ENCODE assay signal across 8 cellular contexts in the genomic region with DNA sequence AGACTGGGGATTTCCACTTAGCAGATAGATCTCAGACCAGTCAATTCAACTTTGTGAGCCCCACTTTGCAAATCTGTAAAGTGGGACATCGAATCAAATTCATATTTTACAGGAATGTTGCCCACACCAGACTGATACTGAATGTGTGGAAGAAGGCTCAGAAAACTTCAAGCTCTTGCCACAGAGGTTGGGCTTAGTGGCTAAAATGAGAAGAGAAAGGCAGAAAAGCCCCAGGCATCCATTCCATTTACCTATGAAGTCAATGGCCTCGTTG. TPM values are rescaled to one million over a fixed set of nuclear protein-coding genes. Genes with fewer than 3 reads are reported as not detected.
DNase-seq lines count a peak whose midpoint lies in the region; ATAC-seq and TF ChIP-seq lines count a peak whose summit lies in the region.

No MANE protein-coding gene starts in this region.

- POLR2A ChIA-PET in activated CD4-positive, alpha-beta memory T cell treated with anti-CD3 and anti-CD28 coated beads, Interleukin-2, amount 10 ng/mL, durations not matched to agents 7 days and 5 days (lab: Charles Lee) = interaction anchor here (0.5 to 1.5 kb wide), 4 partner anchors 8 to 1684 kb away, joined by 3 to 5 read pairs (median 4); partner anchors contain the start of gene ATP6V0E1

- peaks cover 19% of the 10 kb centered on the region for H3K36me3 Mint-ChIP-seq in activated CD4-positive, alpha-beta memory T cell treated with anti-CD3 and anti-CD28 coated beads, Interleukin-2, amount 10 ng/mL, durations not matched to agents 7 days and 5 days (ENCODE audit: low read depth)

- no peak for DNase-seq in GM12864 (ENCODE audit: low read depth)
- no peak for DNase-seq in activated CD4-positive, alpha-beta memory T cell treated with anti-CD3 and anti-CD28 coated beads, Interleukin-2, amount 10 ng/mL, durations not matched to agents 7 days and 5 days
- DNase-seq in right cardiac atrium = no peak
- DNase-seq in skeletal muscle cell (ENCODE audit: low read depth) = no peak
- no peak for DNase-seq in omental fat pad (ENCODE audit: low spot score)
- DNase-seq in dedifferentiated amniotic fluid mesenchymal stem cell (ENCODE audit: extremely low spot score) = no peak
- no peak for DNase-seq in NCI-H748 treated with DMSO at 0.1 percent for 48 hours (lab: John Stamatoyannopoulos, UW)
- no peak for DNase-seq in DMS153 (lab: John Stamatoyannopoulos, UW)

- no peaks in the 10 kb centered on the region for H3K9me3 ChIP-seq in right cardiac atrium (ENCODE audit: control insufficient read depth, low read length)

- H3K9me3 Mint-ChIP-seq in activated CD4-positive, alpha-beta memory T cell treated with anti-CD3 and anti-CD28 coated beads, Interleukin-2, amount 10 ng/mL, durations not matched to agents 7 days and 5 days = no peaks in the 10 kb centered on the region

- peak overlapping the region; percentile 95 for H3K27ac ChIP-seq in right cardiac atrium (ENCODE audit: low read length)

- peak overlapping the region; percentile 91; the same call in 1 of the 2 replicates for H3K4me3 ChIP-seq in GM12864 (ENCODE audit: low read depth, low read length)
- H3K4me3 ChIP-seq in right cardiac atrium (ENCODE audit: low read length) = peak overlapping the region; percentile 79
- peak overlapping the region; percentile 79 for H3K4me3 ChIP-seq in skeletal muscle cell (ENCODE audit: low read depth, low read length)

- intact Hi-C loops in right cardiac atrium (cut with DNase I) = loop anchor here in 3 of 4 donors (2.0 to 5.0 kb wide), 4 partner anchors 52 to 163 kb away; no protein-coding TSS in a partner anchor

- WGBS in right cardiac atrium = 32% methylated on average over 2 of the region's 2 CpGs

- no peaks in the 10 kb centered on the region for H3K27me3 ChIP-seq in right cardiac atrium (ENCODE audit: control insufficient read depth, insufficient read depth)

- CTCF ChIA-PET in activated CD4-positive, alpha-beta memory T cell treated with anti-CD3 and anti-CD28 coated beads, Interleukin-2, amount 10 ng/mL, durations not matched to agents 7 days and 5 days (lab: Charles Lee) = interaction anchor here (1.2 kb wide), 1 partner anchor 8 kb away, joined by 4 read pairs; no protein-coding TSS in a partner anchor

- H3K27ac Mint-ChIP-seq in activated CD4-positive, alpha-beta memory T cell treated with anti-CD3 and anti-CD28 coated beads, Interleukin-2, amount 10 ng/mL, durations not matched to agents 7 days and 5 days = no peak overlapping the region

- TF ChIP-seq CTCF in GM12864 (IDR thresholded peaks at IDR 0.05; ENCODE audit: low read depth, low read length, missing control alignments) = no peak
- no peak for TF ChIP-seq CTCF in omental fat pad (IDR thresholded peaks at IDR 0.05)

- H3K4me3 Mint-ChIP-seq in activated CD4-positive, alpha-beta memory T cell treated with anti-CD3 and anti-CD28 coated beads, Interleukin-2, amount 10 ng/mL, durations not matched to agents 7 days and 5 days = peak overlapping the region; percentile 75

- ATAC-seq in right cardiac atrium (no peak), omental fat pad (ENCODE audit: low FRiP score) (no peak)

- H3K4me1 ChIP-seq in right cardiac atrium (ENCODE audit: control insufficient read depth, insufficient read depth, low read length) = peaks cover 6% of the 10 kb centered on the region

- H3K27me3 Mint-ChIP-seq in activated CD4-positive, alpha-beta memory T cell treated with anti-CD3 and anti-CD28 coated beads, Interleukin-2, amount 10 ng/mL, durations not matched to agents 7 days and 5 days = no peaks in the 10 kb centered on the region

- peaks cover 56% of the 10 kb centered on the region for H3K4me1 Mint-ChIP-seq in activated CD4-positive, alpha-beta memory T cell treated with anti-CD3 and anti-CD28 coated beads, Interleukin-2, amount 10 ng/mL, durations not matched to agents 7 days and 5 days

RNA-seq across cellular contexts. Expression of gene DUSP1, which starts 1.7 kb away (rescaled TPM):
- 10 to 100 TPM; 17.0 to 18.8 TPM for total RNA-seq in activated CD4-positive, alpha-beta memory T cell treated with anti-CD3 and anti-CD28 coated beads, Interleukin-2, amount 10 ng/mL, durations not matched to agents 7 days and 5 days
- total RNA-seq in right cardiac atrium (100 to 1,000 TPM in 2 of 4 donors, 10 to 100 TPM in 2; 81.3 to 247 (median 105) TPM), omental fat pad (1,000 to 10,000 TPM; 1,645 to 2,968 (median 1,824) TPM)
- polyA plus RNA-seq in right cardiac atrium = 78.7 TPM

Comparison
In these comparisons a context has a peak if more than half of its experiments do, and no peak if none do; other contexts are left out.
1. RNA of gene DUSP1, which starts 1.7 kb away (total RNA-seq): 1,645 to 2,968 TPM in omental fat pad; 81.3 to 247 TPM in right cardiac atrium and 17.0 to 18.8 TPM in activated CD4-positive, alpha-beta memory T cell treated with anti-CD3 and anti-CD28 coated beads, Interleukin-2, amount 10 ng/mL, durations not matched to agents 7 days and 5 days; every median in the first group is over 4 times any median in the second.
2. Peak in every context shown above with its lines, with median percentiles within 50 percentile points of each other: H3K4me3 ChIP-seq.